Comparison of ENCODE assay signal across 8 cellular contexts in the genomic region with DNA sequence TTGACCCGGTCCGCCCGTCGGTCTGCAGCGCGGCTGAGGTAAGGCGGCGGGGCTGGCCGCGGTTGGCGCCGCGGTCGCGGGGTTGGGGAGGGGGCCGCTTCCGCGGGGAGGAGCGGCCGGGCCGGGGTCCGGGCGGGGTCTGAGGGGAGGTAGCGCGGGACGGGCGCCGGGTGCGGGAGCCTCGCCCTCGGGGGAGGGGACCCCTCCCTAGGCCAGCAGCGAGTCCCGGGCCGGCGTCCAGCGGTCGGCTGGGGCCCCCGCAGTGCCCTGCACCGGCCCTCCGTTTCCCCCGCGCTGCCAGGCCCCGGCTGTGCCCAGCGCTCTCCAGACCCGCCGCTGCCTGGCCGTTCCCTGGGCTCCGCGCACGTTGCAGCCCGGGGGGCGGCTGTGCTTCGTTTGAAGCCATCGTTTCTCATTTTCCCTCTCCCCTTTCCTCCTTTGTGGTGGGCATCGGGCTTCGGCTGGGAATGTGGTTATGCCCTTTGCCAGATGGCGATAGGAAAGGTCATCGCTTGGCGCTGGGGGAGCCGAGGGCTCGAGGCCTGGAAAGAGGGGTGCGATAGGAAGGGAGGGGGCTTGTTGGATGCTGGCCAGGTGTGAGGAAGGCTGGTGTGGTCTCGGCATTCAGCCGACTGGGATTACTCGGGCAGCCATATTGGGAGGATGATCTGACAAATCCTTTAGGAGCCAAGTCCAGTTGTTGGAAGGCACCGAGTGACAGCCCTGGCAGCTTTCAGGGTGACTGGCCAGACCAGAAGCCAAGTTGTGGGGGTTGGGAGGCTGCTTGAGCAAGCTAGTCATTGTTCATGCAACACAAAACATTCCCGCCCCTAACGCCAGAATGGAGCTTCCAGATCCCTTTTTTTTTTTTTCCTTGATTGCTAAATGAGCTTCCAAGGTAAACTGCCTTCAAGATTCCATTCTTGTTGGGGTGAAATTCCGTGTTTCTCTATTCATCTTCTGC. TPM values are rescaled to one million over a fixed set of nuclear protein-coding genes. Genes with fewer than 3 reads are reported as not detected.
A peak's percentile ranks its signal among the peaks of the same experiment; 100 is the strongest.
DNase-seq lines count a peak whose midpoint lies in the region; ATAC-seq and TF ChIP-seq lines count a peak whose summit lies in the region.

No MANE protein-coding gene starts in this region.

- no peaks in the 10 kb centered on the region for H3K27me3 ChIP-seq in CD8-positive, alpha-beta T cell (ENCODE audit: insufficient read depth, low read length)
- H3K27me3 ChIP-seq in gastrocnemius medialis: no peaks in the 10 kb centered on the region

- in situ Hi-C loops in gastrocnemius medialis (cut with MboI; ENCODE audit: low sequenced_read_pairs in 4 of 4): loop anchor here in 2 of 4 donors (10.0 to 25.0 kb wide), 2 partner anchors 74 to 126 kb away; no protein-coding TSS in a partner anchor

- H3K27ac ChIP-seq in CD8-positive, alpha-beta T cell (ENCODE audit: low read depth, low read length): no peak overlapping the region
- peak overlapping the region; percentile 98 to 99 (median 99) for H3K27ac ChIP-seq in gastrocnemius medialis

- no peaks in the 10 kb centered on the region for H3K9me3 Mint-ChIP-seq in CD8-positive, alpha-beta T cell
- no peaks in the 10 kb centered on the region for H3K9me3 Mint-ChIP-seq in immature natural killer cell

- no peak for ATAC-seq in CD8-positive, alpha-beta T cell
- peak; percentile 11 for ATAC-seq in GM21515 (IDR thresholded peaks at IDR 0.05; ENCODE audit: unreplicated experiment)
- ATAC-seq in gastrocnemius medialis: peak; percentile 82 to 84
- ATAC-seq in HG03095 (IDR thresholded peaks at IDR 0.05; ENCODE audit: unreplicated experiment): no peak

- H3K4me1 Mint-ChIP-seq in CD8-positive, alpha-beta T cell (ENCODE audit: low read depth): peaks cover 29% of the 10 kb centered on the region
- H3K4me1 Mint-ChIP-seq in immature natural killer cell: peaks cover 29 to 31% of the 10 kb centered on the region in 2 donors

- peak overlapping the region; percentile 54 for H3K4me3 Mint-ChIP-seq in CD8-positive, alpha-beta T cell
- H3K4me3 Mint-ChIP-seq in immature natural killer cell: peak overlapping the region; percentile 50 to 87 (median 70)

- peaks cover 2% of the 10 kb centered on the region for H3K27me3 Mint-ChIP-seq in CD8-positive, alpha-beta T cell (ENCODE audit: low read depth)
- H3K27me3 Mint-ChIP-seq in immature natural killer cell (ENCODE audit: low read depth in 3 of 3): peaks cover 8 to 12% (median 8%) of the 10 kb centered on the region in 3 donors

- no peak for TF ChIP-seq CTCF in CD8-positive, alpha-beta T cell (IDR thresholded peaks at IDR 0.05)
- no peak for TF ChIP-seq CTCF in gastrocnemius medialis (IDR thresholded peaks at IDR 0.05 in 4 of 5, conservative IDR thresholded peaks at IDR 0.05 in 1 of 5)

- peak in 2 of 7 experiments; percentile 15 to 30 for DNase-seq in CD8-positive, alpha-beta T cell
- no peak for DNase-seq in Jurkat, Clone E6-1 (ENCODE audit: low read depth, low spot score)
- peak; percentile 3 for DNase-seq in T-helper 9 cell
- peak; percentile 39 to 82 for DNase-seq in cerebellar nuclear complex (lab: John Stamatoyannopoulos, UW)
- DNase-seq in immature natural killer cell: peak in 1 of 3 donors; percentile 5
- peak; percentile 98 to 99 for DNase-seq in gastrocnemius medialis

- no peaks in the 10 kb centered on the region for H3K9me3 ChIP-seq in CD8-positive, alpha-beta T cell (ENCODE audit: low read length)
- H3K9me3 ChIP-seq in gastrocnemius medialis: no peaks in the 10 kb centered on the region

- peak; percentile 15 to 39 for TF ChIP-seq POLR2A in gastrocnemius medialis (IDR thresholded peaks at IDR 0.05)

- no peaks in the 10 kb centered on the region for H3K36me3 Mint-ChIP-seq in CD8-positive, alpha-beta T cell
- no peaks in the 10 kb centered on the region for H3K36me3 Mint-ChIP-seq in immature natural killer cell

- H3K36me3 ChIP-seq in CD8-positive, alpha-beta T cell (ENCODE audit: insufficient read depth, low read length): no peaks in the 10 kb centered on the region
- H3K36me3 ChIP-seq in gastrocnemius medialis: no peaks in the 10 kb centered on the region

- H3K27ac Mint-ChIP-seq in CD8-positive, alpha-beta T cell: peak overlapping the region; percentile 55
- peak overlapping the region; percentile 12 to 73 (median 50) for H3K27ac Mint-ChIP-seq in immature natural killer cell

- intact Hi-C loops in CD8-positive, alpha-beta T cell (cut with DNase I, micrococcal nuclease): loop anchor here (1.0 to 10.0 kb wide), 11 partner anchors 126 to 1084 kb away; a partner anchor contains a TSS
- intact Hi-C loops in gastrocnemius medialis (cut with DNase I; ENCODE audit: low total_unique reads): loop anchor here (1.0 to 10.0 kb wide), 4 partner anchors 40 to 956 kb away; a partner anchor contains a TSS

- POLR2A ChIA-PET in CD8-positive, alpha-beta T cell (lab: Charles Lee): interaction anchor here (0.8 to 1.6 kb wide), 3 partner anchors 24 to 188 kb away, joined by 3 to 6 read pairs (median 3); a partner anchor contains a TSS

- peak overlapping the region; percentile 55 for H3K4me3 ChIP-seq in CD8-positive, alpha-beta T cell (ENCODE audit: low read depth, low read length)
- peak overlapping the region; percentile 72 for H3K4me3 ChIP-seq in Jurkat, Clone E6-1 (ENCODE audit: low read length)
- peak overlapping the region; percentile 83 to 89 (median 88) for H3K4me3 ChIP-seq in gastrocnemius medialis

- peaks cover 5% of the 10 kb centered on the region for H3K4me1 ChIP-seq in CD8-positive, alpha-beta T cell (ENCODE audit: insufficient read depth, low read length)
- H3K4me1 ChIP-seq in gastrocnemius medialis: peaks cover 46 to 47% of the 10 kb centered on the region in 2 donors

- CTCF ChIA-PET in CD8-positive, alpha-beta T cell (lab: Charles Lee): interaction anchor here (0.7 to 2.7 kb wide), 24 partner anchors 9 to 628 kb away, joined by 3 to 50 read pairs (median 4); a partner anchor contains a TSS

RNA-seq across cellular contexts. Expression of a gene that starts 0.8 kb away (rescaled TPM):
- total RNA-seq in CD8-positive, alpha-beta T cell: 1 to 10 TPM; 6.1 to 7.2 TPM
- 7.1 TPM for polyA plus RNA-seq in Jurkat, Clone E6-1 (2012; ENCODE audit: insufficient read depth, insufficient read length)
- 1 to 10 TPM; 1.2 to 2.4 (median 1.8) TPM for polyA plus RNA-seq in immature natural killer cell
- total RNA-seq in gastrocnemius medialis: 100 to 1,000 TPM; 203 to 445 (median 306) TPM

Comparison
In these comparisons a context has a peak if more than half of its experiments do, and no peak if none do; other contexts are left out.
1. ATAC-seq: peak in GM21515 (single experiment) and gastrocnemius medialis (2 of 2); none in CD8-positive, alpha-beta T cell (single experiment) and HG03095 (single experiment).
2. RNA of a gene that starts 0.8 kb away (total RNA-seq): 203 to 445 TPM in gastrocnemius medialis; 6.1 to 7.2 TPM in CD8-positive, alpha-beta T cell; every median in the first group is over 10 times any median in the second.
3. Peak in every context shown above with its lines, with median percentiles within 50 percentile points of each other: H3K4me3 ChIP-seq.